Comparison of ENCODE assay signal across 31 cellular contexts in the genomic region with DNA sequence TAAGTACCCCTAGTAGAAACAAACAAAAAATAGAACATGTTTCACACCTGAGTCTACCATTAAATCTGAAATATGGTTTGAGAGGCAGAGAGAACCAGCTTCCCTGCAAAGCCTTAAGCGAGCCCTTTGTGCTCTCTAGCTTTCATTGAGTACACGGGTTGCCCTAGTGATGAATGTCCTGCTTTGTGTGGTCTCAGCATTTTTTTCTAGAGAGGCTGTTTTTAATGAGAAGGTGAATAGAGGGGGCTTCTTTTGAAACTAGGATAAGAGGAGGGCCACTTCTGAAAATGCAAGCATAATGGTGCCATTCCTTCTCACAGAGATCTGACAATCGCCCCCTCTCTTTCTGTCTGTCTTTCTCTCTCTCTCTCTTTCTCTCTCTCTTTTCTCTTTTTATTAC.
A peak's percentile ranks its signal among the peaks of the same experiment; 100 is the strongest.
DNase-seq lines count a peak whose midpoint lies in the region; ATAC-seq, FAIRE-seq and TF ChIP-seq lines count a peak whose summit lies in the region.
"Had no signal": no experiment of that assay in that cellular context is flagged by ENCODE, and none has a peak within 500 bp of the region (broad histone marks: within the 10 kb centered on the region; RNA-seq: fewer than 3 reads in every experiment).

No MANE protein-coding gene starts in this region.

- WGBS in H1 (ENCODE audit: extremely low coverage in 1 of 2, insufficient coverage in 1 of 2, insufficient read length in 1 of 2, insufficient replicate concordance in 2 of 2, low coverage in 1 of 2, low lambda C conversion rate in 2 of 2, missing lambda C conversion rate in 1 of 2), 2 experiments: 61% methylated on average over 3 of the region's 3 CpGs; no CpG with 5 or more reads in 1 of the 2 experiments
- WGBS in right cardiac atrium: 79% methylated on average over 3 of the region's 3 CpGs

- peak overlapping the region; percentile 17 for H3K4me3 Mint-ChIP-seq in neural progenitor cell
- H3K4me3 Mint-ChIP-seq: activated B cell treated with CpG ODN at 0.5 μM for 24 hours; activated T-helper 17 cell treated with anti-CD3 and anti-CD28 coated beads, Interleukin-2, amount 50 U/mL, for 72 hours; B cell; CD8-positive, alpha-beta memory T cell had no signal

- CTCF ChIA-PET in H1 (lab: Charles Lee; ENCODE audit: partially characterized antibody): interaction anchor here (0.6 to 2.5 kb wide), 10 partner anchors 9 to 793 kb away, joined by 3 to 11 read pairs (median 4); a partner anchor contains a TSS

- H2BK5ac ChIP-seq in H1 (ENCODE audit: low read depth, low read length): no peak overlapping the region

- no peak for TF ChIP-seq POLR2A in H1 (IDR thresholded peaks at IDR 0.05; ENCODE audit: control extremely low read depth in 1 of 2, low read depth in 2 of 2, low read length in 2 of 2)

- no peak overlapping the region for H3K4me2 ChIP-seq in H1 (ENCODE audit: insufficient read depth in 1 of 2, low read depth in 2 of 2, low read length in 2 of 2)
- peak overlapping the region; percentile 72 for H3K4me2 ChIP-seq in neural progenitor cell
- H3K4me2 ChIP-seq: PC-9 had no signal

- no peak overlapping the region for H3K4me3 ChIP-seq in H1 (ENCODE audit: extremely low read depth in 1 of 4, insufficient read depth in 2 of 4, low read depth in 3 of 4, low read length in 4 of 4)
- peak overlapping the region; percentile 34 for H3K4me3 ChIP-seq in neural progenitor cell
- H3K4me3 ChIP-seq in right cardiac atrium (ENCODE audit: low read length): no peak overlapping the region
- H3K4me3 ChIP-seq: heart left ventricle, PC-9, upper lobe of right lung had no signal

- no peak for TF ChIP-seq EP300 in H1 (IDR thresholded peaks at IDR 0.05; ENCODE audit: borderline replicate concordance in 1 of 2, low read depth in 2 of 2, low read length in 2 of 2)

- peaks cover 57% of the 10 kb centered on the region for H3K4me1 Mint-ChIP-seq in neural progenitor cell
- H3K4me1 Mint-ChIP-seq: activated B cell treated with CpG ODN at 0.5 μM for 24 hours; activated T-helper 17 cell treated with anti-CD3 and anti-CD28 coated beads, Interleukin-2, amount 50 U/mL, for 72 hours; B cell; CD8-positive, alpha-beta memory T cell had no signal

- TF ChIP-seq RAD21 in H1 (IDR thresholded peaks at IDR 0.05 in 1 of 2, conservative IDR thresholded peaks at IDR 0.05 in 1 of 2; ENCODE audit: low read depth in 2 of 2, low read length in 2 of 2): no peak

- no peak overlapping the region for H2BK120ac ChIP-seq in H1 (replicated peaks; ENCODE audit: low read depth, low read length)

- no peak overlapping the region for H4K8ac ChIP-seq in H1 (ENCODE audit: extremely low read depth, insufficient read depth, low read length)

- no peak overlapping the region for H3K27ac ChIP-seq in H1 (ENCODE audit: low read depth, low read length)
- H3K27ac ChIP-seq in neural progenitor cell: peak overlapping the region; percentile 81
- no peak overlapping the region for H3K27ac ChIP-seq in right cardiac atrium (ENCODE audit: low read length)
- H3K27ac ChIP-seq: epithelial cell of prostate, heart left ventricle, neutrophil, PC-9, upper lobe of right lung had no signal

- H4K20me1 ChIP-seq in H1 (replicated peaks in 1 of 2; ENCODE audit: control insufficient read depth in 1 of 2, insufficient read depth in 2 of 2, low read length in 2 of 2) (no peaks in the 10 kb centered on the region), neural progenitor cell (ENCODE audit: low read depth) (no peaks in the 10 kb centered on the region)

- H3F3A ChIP-seq in neural progenitor cell (ENCODE audit: low read depth): peaks cover 36% of the 10 kb centered on the region

- no peak overlapping the region for H3K23ac ChIP-seq in H1 (ENCODE audit: insufficient read length)

- POLR2A ChIA-PET in H1 (lab: Charles Lee; ENCODE audit: partially characterized antibody): interaction anchor here (0.8 to 1.2 kb wide), 2 partner anchors 130 to 132 kb away, joined by 3 read pairs; a partner anchor contains a TSS

- H3K9me3 ChIP-seq in H1 (ENCODE audit: insufficient read depth in 2 of 2, low read depth in 1 of 2, low read length in 1 of 2) (no peaks in the 10 kb centered on the region), neural progenitor cell (ENCODE audit: low read depth) (no peaks in the 10 kb centered on the region), right cardiac atrium (ENCODE audit: control insufficient read depth, low read length) (no peaks in the 10 kb centered on the region)
- H3K9me3 ChIP-seq: heart left ventricle, neutrophil, upper lobe of right lung had no signal

- peaks cover 4% of the 10 kb centered on the region for H3K9me3 Mint-ChIP-seq in neural progenitor cell
- H3K9me3 Mint-ChIP-seq: activated B cell treated with CpG ODN at 0.5 μM for 24 hours had no signal

- no peak for FAIRE-seq in H1 (lab: Jason Lieb, UNC)
- FAIRE-seq: A204.1 had no signal

- H2AFZ ChIP-seq in H1 (ENCODE audit: low read length): peak overlapping the region; percentile 78; the same call in 1 of the 2 replicates
- H2AFZ ChIP-seq in neural progenitor cell (replicated peaks): no peak overlapping the region
- H2AFZ ChIP-seq: PC-9 had no signal

- H3K36me3 ChIP-seq in H1 (ENCODE audit: control insufficient read depth in 2 of 4, insufficient read depth in 4 of 4, low read length in 3 of 4) (no peaks in the 10 kb centered on the region), neural progenitor cell (no peaks in the 10 kb centered on the region)
- H3K36me3 ChIP-seq: heart left ventricle, neutrophil, upper lobe of right lung had no signal

- intact Hi-C loops in right cardiac atrium (cut with DNase I): no loop called here

- H3K4ac ChIP-seq in H1 (replicated peaks; ENCODE audit: insufficient read length, low read depth, low read length): no peak overlapping the region

- peaks cover under 1% of the 10 kb centered on the region for H3K36me3 Mint-ChIP-seq in neural progenitor cell
- H3K36me3 Mint-ChIP-seq: CD8-positive, alpha-beta memory T cell had no signal

- TF ChIP-seq CTCF in H1 (IDR thresholded peaks at IDR 0.05; ENCODE audit: control extremely low read depth in 1 of 3, insufficient read depth in 1 of 3, low read depth in 1 of 3, low read length in 3 of 3) (no peak), neural progenitor cell (IDR thresholded peaks at IDR 0.05) (no peak)

- H3K79me2 ChIP-seq in H1 (ENCODE audit: control insufficient read depth in 1 of 2, insufficient read depth in 2 of 2, low read length in 2 of 2) (no peaks in the 10 kb centered on the region), neural progenitor cell (ENCODE audit: low read depth) (no peaks in the 10 kb centered on the region)

- H2AK5ac ChIP-seq in H1 (ENCODE audit: low read depth, low read length): no peak overlapping the region

- no peak overlapping the region for H3K18ac ChIP-seq in H1 (ENCODE audit: extremely low read depth, low read length)

- H3K56ac ChIP-seq in H1 (replicated peaks; ENCODE audit: insufficient read length, low read depth, low read length): no peak overlapping the region

- H3K4me1 ChIP-seq in H1 (replicated peaks in 1 of 4; ENCODE audit: control insufficient read depth in 3 of 4, insufficient read depth in 4 of 4, low read length in 3 of 4) (peaks cover 0 to 17% (median 11%) of the 10 kb centered on the region in 4 experiments; a peak in 4 of 7 replicates), neural progenitor cell (peaks cover 36% of the 10 kb centered on the region), right cardiac atrium (ENCODE audit: control insufficient read depth, insufficient read depth, low read length) (peaks cover 1% of the 10 kb centered on the region)
- H3K4me1 ChIP-seq: upper lobe of right lung had no signal

- H3K27me3 ChIP-seq in H1 (replicated peaks in 1 of 4; ENCODE audit: control insufficient read depth in 3 of 4, extremely low read depth in 1 of 4, insufficient read depth in 3 of 4, low read length in 3 of 4) (no peaks in the 10 kb centered on the region), neural progenitor cell (no peaks in the 10 kb centered on the region), right cardiac atrium (ENCODE audit: control insufficient read depth, insufficient read depth) (no peaks in the 10 kb centered on the region)
- H3K27me3 ChIP-seq: heart left ventricle, neutrophil, upper lobe of right lung had no signal

- DNase-seq in Ammon's horn (ENCODE audit: low spot score): peak; percentile 51
- DNase-seq in NCI-H2227 (lab: John Stamatoyannopoulos, UW; ENCODE audit: unreplicated experiment): peak; percentile 49
- no peak for DNase-seq in H1 (ENCODE audit: low read depth in 1 of 2, low spot score in 2 of 2)
- peak; percentile 86 for DNase-seq in neural progenitor cell (ENCODE audit: low spot score)
- no peak for DNase-seq in NCI-H128 (lab: John Stamatoyannopoulos, UW; ENCODE audit: unreplicated experiment)
- DNase-seq in cerebellar nuclear complex (lab: John Stamatoyannopoulos, UW): no peak
- no peak for DNase-seq in activated CD8-positive, alpha-beta memory T cell treated with anti-CD3 and anti-CD28 coated beads, Interleukin-2, amount 50 U/mL, for 4 hours
- DNase-seq in right cardiac atrium: no peak
- DNase-seq: activated B cell treated with CpG ODN at 0.5 μM for 24 hours; activated CD8-positive, alpha-beta memory T cell treated with anti-CD3 and anti-CD28 coated beads, Interleukin-2, amount 50 U/mL, for 48 hours; aorta; CD8-positive, alpha-beta memory T cell; central memory CD4-positive, alpha-beta T cell; DMS153; GDM1; GOT3; heart left ventricle; KG1; NCI-H1694; NCI-H226; NK-92 treated with Interleukin-12 subunit alpha and Interleukin-12 subunit beta, amount 100 ng/mL, for 24 hours; PC-9; SHP77; SW 1271; upper lobe of right lung had no signal

- no peak overlapping the region for H2BK20ac ChIP-seq in H1 (ENCODE audit: low read length)

- no peaks in the 10 kb centered on the region for H3K23me2 ChIP-seq in H1 (ENCODE audit: low read depth, low read length)

- H2BK12ac ChIP-seq in H1 (ENCODE audit: low read depth, low read length): no peak overlapping the region

- no peak overlapping the region for H2BK15ac ChIP-seq in H1 (ENCODE audit: low read length)

- H4K91ac ChIP-seq in H1 (replicated peaks; ENCODE audit: insufficient read length, low read length): no peak overlapping the region

- H3K27ac Mint-ChIP-seq in neural progenitor cell: peak overlapping the region; percentile 96
- H3K27ac Mint-ChIP-seq: activated B cell treated with CpG ODN at 0.5 μM for 24 hours; activated T-helper 17 cell treated with anti-CD3 and anti-CD28 coated beads, Interleukin-2, amount 50 U/mL, for 72 hours; B cell had no signal

- H3K14ac ChIP-seq in H1 (ENCODE audit: insufficient read length): no peak overlapping the region

- H4K5ac ChIP-seq in H1 (ENCODE audit: insufficient read length, low read depth, low read length): no peak overlapping the region

- H3K9ac ChIP-seq in H1 (replicated peaks in 1 of 4; ENCODE audit: extremely low read depth in 1 of 4, low read depth in 3 of 4, low read length in 3 of 4) (no peak overlapping the region), neural progenitor cell (no peak overlapping the region)

- ATAC-seq in right cardiac atrium: no peak
- ATAC-seq: activated naive CD4-positive, alpha-beta T cell treated with anti-CD3 and anti-CD28 coated beads, Interleukin-2, amount 50 U/mL, for 72 hours; activated T-helper 17 cell treated with anti-CD3 and anti-CD28 coated beads, Interleukin-2, amount 50 U/mL, for 72 hours; heart left ventricle; upper lobe of right lung had no signal

- H3K27me3 Mint-ChIP-seq in neural progenitor cell (ENCODE audit: insufficient read depth, low read depth): peaks cover 3% of the 10 kb centered on the region

- H3K79me1 ChIP-seq in H1 (ENCODE audit: low read depth, low read length): no peaks in the 10 kb centered on the region

Comparison
In these comparisons a context has a peak if more than half of its experiments do, and no peak if none do; other contexts are left out.
1. DNase-seq: peak in Ammon's horn (single experiment), NCI-H2227 (single experiment) and neural progenitor cell (single experiment); none in H1 (0 of 2), NCI-H128 (single experiment), cerebellar nuclear complex (0 of 2), activated CD8-positive, alpha-beta memory T cell treated with anti-CD3 and anti-CD28 coated beads, Interleukin-2, amount 50 U/mL, for 4 hours (single experiment) and right cardiac atrium (0 of 3).